9 cellular contexts compared by ENCODE assay signal in genomic region chr13:106796280-106797047, GRCh38.
DNase-seq lines count a peak whose midpoint lies in the region; ATAC-seq and TF ChIP-seq lines count a peak whose summit lies in the region.
"Had no signal": no experiment of that assay in that cellular context is flagged by ENCODE, and none has a peak within 500 bp of the region (broad histone marks: within the 10 kb centered on the region; RNA-seq: fewer than 3 reads in every experiment).

No MANE protein-coding gene starts in this region.

- H3K4me3 ChIP-seq in astrocyte of the spinal cord (ENCODE audit: low read depth, low read length): peak overlapping the region; percentile 26

- TF ChIP-seq CTCF in astrocyte of the spinal cord (IDR thresholded peaks at IDR 0.05; ENCODE audit: low read depth, low read length) (no peak), nephron progenitor cell (IDR thresholded peaks at IDR 0.05) (no peak)

- no peak overlapping the region for H3K27ac Mint-ChIP-seq in nephron progenitor cell

- H3K4me3 Mint-ChIP-seq in nephron progenitor cell: peak overlapping the region; percentile 55

- peak; percentile 68 for ATAC-seq in GM18868 (IDR thresholded peaks at IDR 0.05; ENCODE audit: unreplicated experiment)
- ATAC-seq in HG03135 (IDR thresholded peaks at IDR 0.05; ENCODE audit: unreplicated experiment): peak; percentile 47

- DNase-seq in astrocyte of the spinal cord (ENCODE audit: low read depth, low spot score) (no peak), nephron progenitor cell (no peak), nucleus accumbens (lab: John Stamatoyannopoulos, UW) (no peak), activated gamma-delta T cell treated with Interleukin-2 at 50 U/mL for 16 hours (no peak)
- no peak for DNase-seq in effector CD8-positive, alpha-beta T cell (lab: John Stamatoyannopoulos, UW)
- DNase-seq: NCI-H1436 treated with DMSO at 0.1 percent for 48 hours, substantia nigra had no signal

- H3K9me3 Mint-ChIP-seq in nephron progenitor cell: no peaks in the 10 kb centered on the region

- no peaks in the 10 kb centered on the region for H3K36me3 Mint-ChIP-seq in nephron progenitor cell (ENCODE audit: low read depth)

- H3K4me1 Mint-ChIP-seq in nephron progenitor cell: peaks cover 45% of the 10 kb centered on the region

- peaks cover 5% of the 10 kb centered on the region for H3K27me3 Mint-ChIP-seq in nephron progenitor cell (ENCODE audit: low read depth, poor library complexity)

- in situ Hi-C loops in astrocyte of the spinal cord (cut with HindIII; ENCODE audit: low sequenced_read_pairs): no loop called here
